8 cellular contexts compared by ENCODE assay signal in the genomic region with DNA sequence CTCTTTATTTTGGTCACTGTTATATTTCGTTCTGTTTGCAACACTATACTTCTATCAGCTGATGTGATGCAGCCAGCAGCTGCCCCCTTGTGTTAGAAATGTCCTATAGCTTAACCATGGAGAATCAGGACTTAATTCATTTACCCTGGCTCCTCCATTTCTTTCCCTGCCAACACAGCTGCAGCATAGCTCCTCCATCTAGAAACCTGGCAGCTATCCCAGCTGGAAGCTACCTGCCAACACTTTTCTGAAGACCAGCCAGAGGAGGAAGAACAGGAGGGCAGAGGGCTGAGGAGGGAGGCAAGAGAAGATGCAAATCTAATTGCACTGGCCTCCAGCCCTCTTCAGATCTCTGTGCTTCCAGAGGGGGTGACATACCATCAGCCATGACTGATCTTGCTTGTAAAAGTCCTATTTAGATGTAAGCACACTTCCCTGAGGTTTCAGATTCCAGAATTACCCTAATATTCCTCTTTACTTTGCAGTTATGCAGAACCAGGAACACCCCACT.
DNase-seq lines count a peak whose midpoint lies in the region; ATAC-seq and TF ChIP-seq lines count a peak whose summit lies in the region.

No MANE protein-coding gene starts in this region.

- BruUV-seq in PC-3 (replicated peaks; lab: Mats Ljungman, UMichigan), result no TSS peak

- H3K4me2 ChIP-seq in PC-3 (ENCODE audit: low read length), result no peak overlapping the region

- H3K4me1 ChIP-seq in PC-3 (ENCODE audit: insufficient read depth, low read length), result no peaks in the 10 kb centered on the region

- H3K27me3 ChIP-seq in PC-3 (ENCODE audit: low read length), result peaks cover 62% of the 10 kb centered on the region

- H3K4me3 ChIP-seq in PC-3 (ENCODE audit: low read length) (no peak overlapping the region), lower leg skin (ENCODE audit: low read depth, poor library complexity, severe bottlenecking) (no peak overlapping the region)

- H3K36me3 ChIP-seq in PC-3 (ENCODE audit: low read depth, low read length), result no peaks in the 10 kb centered on the region

- POLR2A ChIA-PET in PC-3 (lab: Charles Lee; ENCODE audit: unreplicated experiment), result no interaction called here

- no peaks in the 10 kb centered on the region for H3K9me3 ChIP-seq in PC-3 (ENCODE audit: low read length)

- no peak overlapping the region for H3K9ac ChIP-seq in PC-3 (ENCODE audit: low read length)

- intact Hi-C loops in PC-3 (cut with micrococcal nuclease), result loop anchor here (1.0 to 2.0 kb wide), 3 partner anchors 176 to 984 kb away; no protein-coding TSS in a partner anchor
- intact Hi-C loops in lower leg skin (cut with DNase I; ENCODE audit: low total_unique reads), result no loop called here

- TF ChIP-seq CTCF in LNCAP (IDR thresholded peaks at IDR 0.05) (peak; percentile 82), PC-3 (conservative IDR thresholded peaks at IDR 0.05; ENCODE audit: low read depth, low read length) (peak; percentile 93), lower leg skin (IDR thresholded peaks at IDR 0.05) (no peak)

- H3F3A ChIP-seq in PC-3 (ENCODE audit: low read length, unreplicated experiment), result no peaks in the 10 kb centered on the region

- 0% methylated on average over 1 of the region's 1 CpG for WGBS in lower leg skin, 2 donors

- CTCF ChIA-PET in PC-3 (lab: Charles Lee), result interaction anchor here (0.7 to 2.1 kb wide), 4 partner anchors 52 to 984 kb away, joined by 3 to 10 read pairs (median 4); no protein-coding TSS in a partner anchor

- H3K27ac ChIP-seq in PC-3 (ENCODE audit: low read length), result no peak overlapping the region

- H3K79me2 ChIP-seq in PC-3 (ENCODE audit: low read length), result no peaks in the 10 kb centered on the region

- ATAC-seq in PC-3 (peak; percentile 92), GM21447 (IDR thresholded peaks at IDR 0.05; ENCODE audit: unreplicated experiment) (no peak), HG03159 (IDR thresholded peaks at IDR 0.05; ENCODE audit: unreplicated experiment) (no peak)

- TF ChIP-seq POLR2A in lower leg skin (IDR thresholded peaks at IDR 0.05), result no peak

- no peak overlapping the region for H2AFZ ChIP-seq in PC-3 (ENCODE audit: low read length)

- DNase-seq in EL (peak; percentile 40), PC-3 (peak; percentile 79), dermis microvascular lymphatic vessel endothelial cell (ENCODE audit: low read depth in 2 of 2) (peak; percentile 62 to 79), lower leg skin (ENCODE audit: low spot score in 2 of 2) (peak; percentile 52 to 78), ureter (ENCODE audit: low spot score) (peak; percentile 69)

- no peaks in the 10 kb centered on the region for H4K20me1 ChIP-seq in PC-3 (ENCODE audit: low read length)

- H3K9me2 ChIP-seq in PC-3 (replicated peaks; ENCODE audit: low read length), result no peaks in the 10 kb centered on the region

Comparison
In these comparisons a context has a peak if more than half of its experiments do, and no peak if none do; other contexts are left out.
1. CTCF ChIP-seq: peak in LNCAP (single experiment) and PC-3 (single experiment); none in lower leg skin (0 of 3).
2. Peak in every context shown above with its lines, with median percentiles within 50 percentile points of each other: DNase-seq.